33 cellular contexts compared by ENCODE assay signal in the genomic region with DNA sequence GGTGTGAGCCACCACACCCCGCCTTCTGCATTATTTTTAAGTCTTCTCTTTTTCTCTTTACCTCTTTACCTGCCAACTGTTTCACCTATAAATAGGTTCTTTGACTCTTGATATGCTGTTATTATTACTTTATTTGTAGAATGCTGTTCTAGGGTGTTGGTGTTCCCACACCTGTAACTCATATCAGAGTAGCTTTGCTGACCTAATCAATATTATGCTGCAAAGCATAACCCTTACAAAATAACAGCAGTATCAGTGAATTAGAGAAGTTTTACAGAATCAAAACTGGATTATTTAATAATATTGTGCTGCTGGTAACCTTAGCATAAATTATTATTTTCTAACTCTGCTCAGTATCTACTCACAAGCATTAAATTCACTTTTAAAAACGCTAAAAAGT.
"Had no signal": no experiment of that assay in that cellular context is flagged by ENCODE, and none has a peak within 500 bp of the region (broad histone marks: within the 10 kb centered on the region; RNA-seq: fewer than 3 reads in every experiment).

No MANE protein-coding gene starts in this region.

- H3K9me3 Mint-ChIP-seq: nephron progenitor cell; neural crest cell; stimulated activated memory B cell treated with anti-CD40 and anti-IgM and Interleukin-4, amounts not matched to agents 10 μg/mL and 1 μg/mL and 100 μg/mL, for 72 hours; stimulated activated naive CD8-positive, alpha-beta T cell treated with anti-CD3 and anti-CD28 coated beads, Interleukin-15, amount 100 ng/mL, for 72 hours; type B pancreatic cell had no signal

- H3K4me3 Mint-ChIP-seq: naive thymus-derived CD8-positive, alpha-beta T cell; natural killer cell treated with Interleukin-12 subunit alpha and Interleukin-12 subunit beta and Interleukin-15 and Interleukin-18, amount 100 ng/mL, for 72 hours; nephron progenitor cell; neural crest cell; stimulated activated memory B cell treated with anti-CD40 and anti-IgM and Interleukin-4, amounts not matched to agents 10 μg/mL and 1 μg/mL and 100 μg/mL, for 72 hours; stimulated activated naive CD8-positive, alpha-beta T cell treated with anti-CD3 and anti-CD28 coated beads, Interleukin-15, amount 100 ng/mL, for 72 hours had no signal

- H3K36me3 Mint-ChIP-seq: naive thymus-derived CD8-positive, alpha-beta T cell; natural killer cell treated with Interleukin-12 subunit alpha and Interleukin-12 subunit beta and Interleukin-15 and Interleukin-18, amount 100 ng/mL, for 72 hours; stimulated activated memory B cell treated with anti-CD40 and anti-IgM and Interleukin-4, amounts not matched to agents 10 μg/mL and 1 μg/mL and 100 μg/mL, for 72 hours; type B pancreatic cell had no signal

- H3K9me3 ChIP-seq: neutrophil, ovary, psoas muscle, suprapubic skin, testis, tibial artery, transverse colon, upper lobe of right lung, uterus had no signal

- H3K4me2 ChIP-seq: smooth muscle cell had no signal

- ATAC-seq: naive thymus-derived CD8-positive, alpha-beta T cell; natural killer cell treated with Interleukin-12 subunit alpha and Interleukin-12 subunit beta and Interleukin-15 and Interleukin-18, amount 100 ng/mL, for 72 hours; psoas muscle; right cardiac atrium; sciatic nerve; stimulated activated memory B cell treated with anti-CD40 and anti-IgM and Interleukin-4, amounts not matched to agents 10 μg/mL and 1 μg/mL and 100 μg/mL, for 72 hours; stimulated activated naive CD8-positive, alpha-beta T cell treated with anti-CD3 and anti-CD28 coated beads, Interleukin-15, amount 100 ng/mL, for 72 hours; stimulated activated naive CD8-positive, alpha-beta T cell treated with anti-CD3 and anti-CD28 coated beads, Interleukin-15, Interleukin-2, amounts not matched to agents 100 U/mL and 50 U/mL, for 24 hours; upper lobe of right lung had no signal

- H3K27ac Mint-ChIP-seq: naive thymus-derived CD8-positive, alpha-beta T cell; natural killer cell treated with Interleukin-12 subunit alpha and Interleukin-12 subunit beta and Interleukin-15 and Interleukin-18, amount 100 ng/mL, for 72 hours; nephron progenitor cell; progenitor cell of endocrine pancreas; stimulated activated memory B cell treated with anti-CD40 and anti-IgM and Interleukin-4, amounts not matched to agents 10 μg/mL and 1 μg/mL and 100 μg/mL, for 72 hours; stimulated activated naive CD8-positive, alpha-beta T cell treated with anti-CD3 and anti-CD28 coated beads, Interleukin-15, amount 100 ng/mL, for 72 hours had no signal

- H3K4me1 ChIP-seq: parathyroid adenoma, psoas muscle, spleen, suprapubic skin, testis, tibial artery, transverse colon, upper lobe of right lung, uterus had no signal

- H3K4me1 Mint-ChIP-seq: naive thymus-derived CD8-positive, alpha-beta T cell; nephron progenitor cell; neural crest cell; stimulated activated memory B cell treated with anti-CD40 and anti-IgM and Interleukin-4, amounts not matched to agents 10 μg/mL and 1 μg/mL and 100 μg/mL, for 72 hours; stimulated activated naive CD8-positive, alpha-beta T cell treated with anti-CD3 and anti-CD28 coated beads, Interleukin-15, amount 100 ng/mL, for 72 hours had no signal

- H3K27me3 Mint-ChIP-seq: naive thymus-derived CD8-positive, alpha-beta T cell; natural killer cell treated with Interleukin-12 subunit alpha and Interleukin-12 subunit beta and Interleukin-15 and Interleukin-18, amount 100 ng/mL, for 72 hours; progenitor cell of endocrine pancreas; stimulated activated memory B cell treated with anti-CD40 and anti-IgM and Interleukin-4, amounts not matched to agents 10 μg/mL and 1 μg/mL and 100 μg/mL, for 72 hours; stimulated activated naive CD8-positive, alpha-beta T cell treated with anti-CD3 and anti-CD28 coated beads, Interleukin-15, amount 100 ng/mL, for 72 hours; type B pancreatic cell had no signal

- H3K4me3 ChIP-seq: ovary, psoas muscle, skin epidermis, smooth muscle cell, spleen, suprapubic skin, testis, tibial artery, transverse colon, upper lobe of right lung, uterus had no signal

- DNase-seq: naive thymus-derived CD8-positive, alpha-beta T cell; nephron progenitor cell; nucleus accumbens; ovary; posterior cingulate gyrus; psoas muscle; right cardiac atrium; spleen; stimulated activated CD4-positive, alpha-beta T cell treated with anti-CD3 and anti-CD28 coated beads, Interleukin-12 subunit alpha, Interleukin-12 subunit beta, amount 100 ng/mL, for 4 hours; stimulated activated CD4-positive, alpha-beta T cell treated with anti-CD3 and anti-CD28 coated beads, Interleukin-1b, Interleukin-23, amount 100 ng/mL, for 48 hours; stimulated activated CD4-positive, alpha-beta T cell treated with anti-CD3 and anti-CD28 coated beads, Interleukin-4, amount 100 ng/mL, for 1 hour; stimulated activated CD4-positive, alpha-beta T cell treated with anti-CD3 and anti-CD28 coated beads, Interleukin-4, amount 100 ng/mL, for 4 hours; stimulated activated CD8-positive, alpha-beta memory T cell treated with anti-CD3 and anti-CD28 coated beads, Interleukin-4, amount 100 ng/mL, for 48 hours; stimulated activated naive CD4-positive, alpha-beta T cell; stimulated activated naive CD8-positive, alpha-beta T cell treated with anti-CD3 and anti-CD28 coated beads, Interleukin-15, amount 100 ng/mL, for 72 hours; stimulated activated naive CD8-positive, alpha-beta T cell treated with anti-CD3 and anti-CD28 coated beads, Interleukin-15, Interleukin-2, amounts not matched to agents 100 U/mL and 50 U/mL, for 24 hours; substantia nigra; testis; tibial artery; transverse colon; upper lobe of right lung; uterus had no signal

- H3K27ac ChIP-seq: neutrophil, ovary, parathyroid adenoma, psoas muscle, skin epidermis, spleen, suprapubic skin, testis, tibial artery, transverse colon, upper lobe of right lung, uterus had no signal
